In genomic region chr16:2083876-2084687, GRCh38 we compare ENCODE assay signal across 1 cellular context.
TF ChIP-seq lines count a peak whose summit lies in the region.

No MANE protein-coding gene starts in this region.

TF ChIP-seq in K562, 482 proteins besides CTCF, POLR2A, EP300 and RAD21:
- TF ChIP-seq BRF2 (IDR thresholded peaks at IDR 0.05; ENCODE audit: borderline replicate concordance, insufficient read depth, insufficient read length) = no peak
- no peak for TF ChIP-seq SP1 (CRISPR knock-in tag; IDR thresholded peaks at IDR 0.05)
- no peak for TF ChIP-seq SREBF2 (CRISPR knock-in tag; IDR thresholded peaks at IDR 0.05)
- peak; percentile 45; the same call in 1 of the 2 replicates for TF ChIP-seq POLR2G (IDR thresholded peaks at IDR 0.05; ENCODE audit: low read depth, low read length)
- TF ChIP-seq GATAD2B (IDR thresholded peaks at IDR 0.05; ENCODE audit: borderline replicate concordance) = no peak
- no peak for TF ChIP-seq MXI1 (IDR thresholded peaks at IDR 0.05; ENCODE audit: low read depth, low read length)
- no peak for TF ChIP-seq HMG20B (CRISPR knock-in tag; IDR thresholded peaks at IDR 0.05)
- TF ChIP-seq ZNF175 (CRISPR knock-in tag; IDR thresholded peaks at IDR 0.05; ENCODE audit: low read depth) = no peak
TF ChIP-seq in K562: peak in this region for 1.
